21 cellular contexts compared by ENCODE assay signal in genomic region chr10:5416981-5417380, GRCh38. TPM values are rescaled to one million over a fixed set of nuclear protein-coding genes. Genes with fewer than 3 reads are reported as not detected.
DNase-seq lines count a peak whose midpoint lies in the region; ATAC-seq, FAIRE-seq and TF ChIP-seq lines count a peak whose summit lies in the region.
"Had no signal": no experiment of that assay in that cellular context is flagged by ENCODE, and none has a peak within 500 bp of the region (broad histone marks: within the 10 kb centered on the region; RNA-seq: fewer than 3 reads in every experiment).

No MANE protein-coding gene starts in this region.

- no peak for ATAC-seq in right cardiac atrium
- ATAC-seq: foreskin keratinocyte had no signal

- peaks cover 27% of the 10 kb centered on the region for H4K20me1 ChIP-seq in Loucy (ENCODE audit: insufficient read depth, low read length, poor library complexity, severe bottlenecking)

- CTCF ChIA-PET in activated naive CD4-positive, alpha-beta T cell treated with anti-CD3 and anti-CD28 coated beads, Interleukin-2, amount 10 ng/mL, durations not matched to agents 7 days and 5 days (lab: Charles Lee) = no interaction called here

- no peaks in the 10 kb centered on the region for H3K36me3 ChIP-seq in Loucy (ENCODE audit: insufficient read depth, low read length)
- no peaks in the 10 kb centered on the region for H3K36me3 ChIP-seq in skeletal muscle tissue (ENCODE audit: control insufficient read depth in 3 of 3, insufficient read depth in 3 of 3, low read length in 3 of 3)
- H3K36me3 ChIP-seq: ovary had no signal

- peaks cover 29% of the 10 kb centered on the region for H3K9me3 Mint-ChIP-seq in activated naive CD4-positive, alpha-beta T cell treated with anti-CD3 and anti-CD28 coated beads, Interleukin-2, amount 10 ng/mL, durations not matched to agents 7 days and 5 days

- H3K27ac Mint-ChIP-seq in activated naive CD4-positive, alpha-beta T cell treated with anti-CD3 and anti-CD28 coated beads, Interleukin-2, amount 10 ng/mL, durations not matched to agents 7 days and 5 days = no peak overlapping the region
- H3K27ac Mint-ChIP-seq: activated CD4-positive, alpha-beta T cell treated with anti-CD3 and anti-CD28 coated beads, Interleukin-2, amount 10 ng/mL, durations not matched to agents 24 days and 14 days had no signal

- WGBS in right cardiac atrium = 87% methylated on average over 11 of the region's 11 CpGs

- peaks cover 47% of the 10 kb centered on the region for H3K4me1 ChIP-seq in Loucy (ENCODE audit: insufficient read depth, low read length, poor library complexity, severe bottlenecking)
- peaks cover 10 to 19% (median 16%) of the 10 kb centered on the region in 3 donors for H3K4me1 ChIP-seq in skeletal muscle tissue (ENCODE audit: control insufficient read depth in 3 of 3, insufficient read depth in 3 of 3, low read length in 3 of 3)
- H3K4me1 ChIP-seq in right cardiac atrium (ENCODE audit: control insufficient read depth, insufficient read depth, low read length) = no peaks in the 10 kb centered on the region

- peak overlapping the region; percentile 62 for H3K27ac ChIP-seq in skeletal muscle tissue (ENCODE audit: low read depth, low read length)
- no peak overlapping the region for H3K27ac ChIP-seq in right cardiac atrium (ENCODE audit: low read length)
- H3K27ac ChIP-seq: foreskin keratinocyte, HL-60, KMS-11, ovary had no signal

- H3K27me3 ChIP-seq in Loucy (ENCODE audit: insufficient read depth, low read length, poor library complexity, severe bottlenecking) = no peaks in the 10 kb centered on the region
- H3K27me3 ChIP-seq in skeletal muscle tissue (ENCODE audit: control insufficient read depth in 3 of 3, insufficient read depth in 3 of 3, low read length in 3 of 3) = no peaks in the 10 kb centered on the region
- H3K27me3 ChIP-seq in right cardiac atrium (ENCODE audit: control insufficient read depth, insufficient read depth) = no peaks in the 10 kb centered on the region
- H3K27me3 ChIP-seq: foreskin keratinocyte, ovary had no signal

- H3K4me1 Mint-ChIP-seq in activated naive CD4-positive, alpha-beta T cell treated with anti-CD3 and anti-CD28 coated beads, Interleukin-2, amount 10 ng/mL, durations not matched to agents 7 days and 5 days = peaks cover 5% of the 10 kb centered on the region

- no peaks in the 10 kb centered on the region for H3F3A ChIP-seq in Loucy (ENCODE audit: low read depth)

- H3K79me2 ChIP-seq in Loucy (ENCODE audit: insufficient read depth, low read length) = peaks cover 95% of the 10 kb centered on the region

- H3K9me3 ChIP-seq in Loucy (ENCODE audit: insufficient read depth, low read depth, low read length) (peaks cover 8% of the 10 kb centered on the region; the same call in 1 of the 2 replicates), skeletal muscle tissue (ENCODE audit: control insufficient read depth in 3 of 3, low read length in 3 of 3) (no peaks in the 10 kb centered on the region), right cardiac atrium (ENCODE audit: control insufficient read depth, low read length) (no peaks in the 10 kb centered on the region)
- H3K9me3 ChIP-seq: ovary had no signal

- DNase-seq in NCI-H524 (lab: John Stamatoyannopoulos, UW) (peak; percentile 67 to 90), fibroblast of gingiva (ENCODE audit: low read depth) (peak; percentile 16), right cardiac atrium (no peak), RCC 7860 (ENCODE audit: low spot score) (no peak)
- no peak for DNase-seq in activated naive CD4-positive, alpha-beta T cell treated with anti-CD3 and anti-CD28 coated beads, Interleukin-2, amount 10 ng/mL, durations not matched to agents 7 days and 5 days
- DNase-seq: activated CD4-positive, alpha-beta T cell treated with anti-CD3 and anti-CD28 coated beads, Interleukin-2, amount 10 ng/mL, durations not matched to agents 24 days and 14 days; activated naive CD4-positive, alpha-beta T cell treated with Interleukin-2 at 50 U/mL for 16 hours; foreskin keratinocyte; NCI-H1105; NCI-H526; ovary had no signal

- no peaks in the 10 kb centered on the region for H3K9me2 ChIP-seq in Loucy (replicated peaks; ENCODE audit: low read depth, low read length)

- H2AFZ ChIP-seq in Loucy (ENCODE audit: low read length) = no peak overlapping the region

- no peak for FAIRE-seq in RCC 7860 (lab: Jason Lieb, UNC)
- FAIRE-seq: colon, D721Med, endothelial cell of umbilical vein had no signal

- H3K4me2 ChIP-seq in Loucy (ENCODE audit: low read depth, low read length, poor library complexity, severe bottlenecking) = peak overlapping the region; percentile 67
- H3K4me2 ChIP-seq: KMS-11, smooth muscle cell had no signal

- H3K9ac ChIP-seq in Loucy (ENCODE audit: low read depth, low read length, poor library complexity, severe bottlenecking) (peak overlapping the region; percentile 48), skeletal muscle tissue (ENCODE audit: low read depth in 1 of 3, low read length in 3 of 3) (peak overlapping the region; percentile 20 to 54 (median 34))
- H3K9ac ChIP-seq: KMS-11 had no signal

- intact Hi-C loops in right cardiac atrium (cut with DNase I) = no loop called here

- no peak overlapping the region for H3K4me3 Mint-ChIP-seq in activated naive CD4-positive, alpha-beta T cell treated with anti-CD3 and anti-CD28 coated beads, Interleukin-2, amount 10 ng/mL, durations not matched to agents 7 days and 5 days
- H3K4me3 Mint-ChIP-seq: activated CD4-positive, alpha-beta T cell treated with anti-CD3 and anti-CD28 coated beads, Interleukin-2, amount 10 ng/mL, durations not matched to agents 24 days and 14 days had no signal

- peaks cover 49% of the 10 kb centered on the region for H3K36me3 Mint-ChIP-seq in activated naive CD4-positive, alpha-beta T cell treated with anti-CD3 and anti-CD28 coated beads, Interleukin-2, amount 10 ng/mL, durations not matched to agents 7 days and 5 days

- no peaks in the 10 kb centered on the region for H3K27me3 Mint-ChIP-seq in activated naive CD4-positive, alpha-beta T cell treated with anti-CD3 and anti-CD28 coated beads, Interleukin-2, amount 10 ng/mL, durations not matched to agents 7 days and 5 days
- H3K27me3 Mint-ChIP-seq: activated CD4-positive, alpha-beta T cell treated with anti-CD3 and anti-CD28 coated beads, Interleukin-2, amount 10 ng/mL, durations not matched to agents 24 days and 14 days had no signal

- no peak for TF ChIP-seq CTCF in Loucy (conservative IDR thresholded peaks at IDR 0.05; ENCODE audit: low read length)

- H3K4me3 ChIP-seq in Loucy (ENCODE audit: low read length, poor library complexity, severe bottlenecking) (peak overlapping the region; percentile 85), skeletal muscle tissue (ENCODE audit: low read length in 3 of 3) (peak overlapping the region in 2 of 3 donors; percentile 30 to 42), right cardiac atrium (ENCODE audit: low read length) (no peak overlapping the region)
- H3K4me3 ChIP-seq: ovary, smooth muscle cell had no signal

RNA-seq across cellular contexts. Expression of gene NET1, which starts 4.6 kb away (rescaled TPM):
- total RNA-seq in skeletal muscle tissue = 79.3 TPM
- 10 to 100 TPM; 16.2 to 26.6 (median 20.8) TPM for total RNA-seq in right cardiac atrium
- 6.7 TPM for polyA plus RNA-seq in right cardiac atrium

RNA-seq across cellular contexts. Expression of gene TUBAL3, which starts 12.4 kb away (rescaled TPM):
- total RNA-seq in skeletal muscle tissue = not detected
- total RNA-seq in right cardiac atrium = 1 to 10 TPM in 3 of 4 donors, under 1 TPM in 1; 0.66 to 1.7 (median 1.0) TPM
- 0.43 TPM for polyA plus RNA-seq in right cardiac atrium
- total RNA-seq: aorta, endothelial cell of umbilical vein, smooth muscle cell had no signal
- polyA plus RNA-seq: endothelial cell of umbilical vein, ovary, smooth muscle cell had no signal

RNA-seq across cellular contexts. Expression of gene UCN3, which starts 52.2 kb away (rescaled TPM):
- not detected for total RNA-seq in skeletal muscle tissue
- total RNA-seq in right cardiac atrium = not detected
- polyA plus RNA-seq in right cardiac atrium = not detected
- total RNA-seq: activated CD4-positive, alpha-beta T cell treated with anti-CD3 and anti-CD28 coated beads, Interleukin-2, amount 10 ng/mL, durations not matched to agents 24 days and 14 days; aorta; endothelial cell of umbilical vein; foreskin keratinocyte; lower leg skin; ovary; smooth muscle cell had no signal
- polyA plus RNA-seq: endothelial cell of umbilical vein, foreskin keratinocyte, ovary, smooth muscle cell had no signal

Comparison
In these comparisons a context has a peak if more than half of its experiments do, and no peak if none do; other contexts are left out.
1. DNase-seq: peak in NCI-H524 (2 of 2) and fibroblast of gingiva (single experiment); none in activated naive CD4-positive, alpha-beta T cell treated with anti-CD3 and anti-CD28 coated beads, Interleukin-2, amount 10 ng/mL, durations not matched to agents 7 days and 5 days (single experiment), right cardiac atrium (0 of 3) and RCC 7860 (single experiment).